1 cellular context compared by ENCODE assay signal in the genomic region with DNA sequence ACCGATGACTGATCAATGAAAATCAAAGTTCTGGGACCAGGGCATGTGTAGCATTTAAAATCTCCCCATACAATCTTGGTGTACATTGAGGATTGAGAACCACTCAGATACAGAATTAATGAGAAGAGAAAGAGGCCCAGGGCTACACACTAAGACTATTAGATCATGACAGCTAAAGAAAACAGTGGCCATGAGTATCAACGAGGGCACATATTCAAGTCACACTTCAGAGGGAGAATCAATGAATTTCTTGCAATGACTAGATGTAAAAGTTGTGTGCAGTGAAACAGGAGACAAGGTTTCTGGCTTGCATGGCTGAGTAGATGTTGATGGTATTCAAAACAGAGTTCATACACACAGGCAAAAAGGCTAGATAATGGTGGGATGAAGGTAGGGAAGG.
TF ChIP-seq lines count a peak whose summit lies in the region.

No MANE protein-coding gene starts in this region.

TF ChIP-seq in WTC11, 78 proteins besides CTCF, POLR2A, EP300 and RAD21 (continued from another document):
- TF ChIP-seq, protein P1, sequence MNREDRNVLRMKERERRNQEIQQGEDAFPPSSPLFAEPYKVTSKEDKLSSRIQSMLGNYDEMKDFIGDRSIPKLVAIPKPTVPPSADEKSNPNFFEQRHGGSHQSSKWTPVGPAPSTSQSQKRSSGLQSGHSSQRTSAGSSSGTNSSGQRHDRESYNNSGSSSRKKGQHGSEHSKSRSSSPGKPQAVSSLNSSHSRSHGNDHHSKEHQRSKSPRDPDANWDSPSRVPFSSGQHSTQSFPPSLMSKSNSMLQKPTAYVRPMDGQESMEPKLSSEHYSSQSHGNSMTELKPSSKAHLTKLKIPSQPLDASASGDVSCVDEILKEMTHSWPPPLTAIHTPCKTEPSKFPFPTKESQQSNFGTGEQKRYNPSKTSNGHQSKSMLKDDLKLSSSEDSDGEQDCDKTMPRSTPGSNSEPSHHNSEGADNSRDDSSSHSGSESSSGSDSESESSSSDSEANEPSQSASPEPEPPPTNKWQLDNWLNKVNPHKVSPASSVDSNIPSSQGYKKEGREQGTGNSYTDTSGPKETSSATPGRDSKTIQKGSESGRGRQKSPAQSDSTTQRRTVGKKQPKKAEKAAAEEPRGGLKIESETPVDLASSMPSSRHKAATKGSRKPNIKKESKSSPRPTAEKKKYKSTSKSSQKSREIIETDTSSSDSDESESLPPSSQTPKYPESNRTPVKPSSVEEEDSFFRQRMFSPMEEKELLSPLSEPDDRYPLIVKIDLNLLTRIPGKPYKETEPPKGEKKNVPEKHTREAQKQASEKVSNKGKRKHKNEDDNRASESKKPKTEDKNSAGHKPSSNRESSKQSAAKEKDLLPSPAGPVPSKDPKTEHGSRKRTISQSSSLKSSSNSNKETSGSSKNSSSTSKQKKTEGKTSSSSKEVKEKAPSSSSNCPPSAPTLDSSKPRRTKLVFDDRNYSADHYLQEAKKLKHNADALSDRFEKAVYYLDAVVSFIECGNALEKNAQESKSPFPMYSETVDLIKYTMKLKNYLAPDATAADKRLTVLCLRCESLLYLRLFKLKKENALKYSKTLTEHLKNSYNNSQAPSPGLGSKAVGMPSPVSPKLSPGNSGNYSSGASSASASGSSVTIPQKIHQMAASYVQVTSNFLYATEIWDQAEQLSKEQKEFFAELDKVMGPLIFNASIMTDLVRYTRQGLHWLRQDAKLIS (CRISPR knock-in tag; IDR thresholded peaks at IDR 0.05; ENCODE audit: borderline replicate concordance) = no peak
- TF ChIP-seq MXD4 (CRISPR knock-in tag; IDR thresholded peaks at IDR 0.05; ENCODE audit: borderline replicate concordance) = no peak
- no peak for TF ChIP-seq ZNF416 (CRISPR knock-in tag; IDR thresholded peaks at IDR 0.05)
- no peak for TF ChIP-seq PRRX2 (CRISPR knock-in tag; IDR thresholded peaks at IDR 0.05)
- no peak for TF ChIP-seq ELF4 (CRISPR knock-in tag; IDR thresholded peaks at IDR 0.05; ENCODE audit: low read depth)
- no peak for TF ChIP-seq FOXP1 (CRISPR knock-in tag; IDR thresholded peaks at IDR 0.05; ENCODE audit: borderline replicate concordance)
- no peak for TF ChIP-seq ZNF232 (CRISPR knock-in tag; IDR thresholded peaks at IDR 0.05)
- TF ChIP-seq GTF2I (CRISPR knock-in tag; conservative IDR thresholded peaks at IDR 0.05) = no peak
- no peak for TF ChIP-seq ZNF263 (CRISPR knock-in tag; IDR thresholded peaks at IDR 0.05; ENCODE audit: low read depth)
